36 cellular contexts compared by ENCODE assay signal in genomic region chr6:30031381-30031780, GRCh38. TPM values are rescaled to one million over a fixed set of nuclear protein-coding genes. Genes with fewer than 3 reads are reported as not detected.
"Had no signal": no experiment of that assay in that cellular context is flagged by ENCODE, and none has a peak within 500 bp of the region (broad histone marks: within the 10 kb centered on the region; RNA-seq: fewer than 3 reads in every experiment).

No MANE protein-coding gene starts in this region.

- H3K27ac ChIP-seq: KMS-11 had no signal

- H3K36me3 ChIP-seq: MG63 had no signal

- H3K4me3 ChIP-seq: MG63 had no signal

- H3K4me2 ChIP-seq: KMS-11 had no signal

- H3K27me3 ChIP-seq: MG63 had no signal

- DNase-seq: Karpas-422, Kasumi-1, MG63, MM.1S, MV-4-11, NCI-H1048, NCI-H1092, NCI-H1092 treated with DMSO at 0.1 percent for 48 hours, NCI-H1105, NCI-H1105 treated with DMSO at 0.1 percent for 48 hours, NCI-H1417, NCI-H1417 treated with DMSO at 0.1 percent for 48 hours, NCI-H1436, NCI-H1436 treated with DMSO at 0.1 percent for 48 hours, NCI-H146, NCI-H1694, NCI-H1694 treated with DMSO at 0.1 percent for 48 hours, NCI-H187, NCI-H187 treated with DMSO at 0.1 percent for 48 hours, NCI-H1930, NCI-H2029, NCI-H2081, NCI-H2081 treated with DMSO at 0.1 percent for 48 hours, NCI-H2107, NCI-H2171, NCI-H2171 treated with DMSO at 0.1 percent for 48 hours, NCI-H2227 treated with DMSO at 0.1 percent for 48 hours, NCI-H226, NCI-H345, NCI-H446, NCI-H446 treated with DMSO at 0.1 percent for 48 hours, NCI-H510A, NCI-H510A treated with DMSO at 0.1 percent for 48 hours had no signal

- H3K9me3 ChIP-seq: MG63 had no signal

- H3K9ac ChIP-seq: KMS-11 had no signal

RNA-seq across cellular contexts. Expression of gene RNF39, which starts 44.2 kb away (rescaled TPM):
- total RNA-seq: LHCN-M2, NCI-H460 had no signal
